In genomic region chr9:128068656-128069221, GRCh38 we compare ENCODE assay signal across 8 cellular contexts. TPM values are rescaled to one million over a fixed set of nuclear protein-coding genes. Genes with fewer than 3 reads are reported as not detected.
DNase-seq lines count a peak whose midpoint lies in the region.

No MANE protein-coding gene starts in this region.

- H3K9ac ChIP-seq in skeletal muscle tissue (ENCODE audit: low read depth in 1 of 3, low read length in 3 of 3), result peak overlapping the region; percentile 76 to 87 (median 81)

- no peak for DNase-seq in activated naive CD4-positive, alpha-beta T cell treated with anti-CD3 and anti-CD28 coated beads, Interleukin-2, amount 10 ng/mL, durations not matched to agents 7 days and 5 days
- DNase-seq in activated naive CD4-positive, alpha-beta T cell (lab: John Stamatoyannopoulos, UW), result no peak
- DNase-seq in SW480 (ENCODE audit: low spot score), result peak; percentile 35
- peak in 41 of 42 donors; percentile 12 to 78 (median 54) for DNase-seq in head of caudate nucleus
- no peak for DNase-seq in NAMALWA (ENCODE audit: low spot score)
- DNase-seq in foreskin melanocyte, result no peak
- no peak for DNase-seq in DMS153 treated with DMSO at 0.1 percent for 48 hours (lab: John Stamatoyannopoulos, UW; ENCODE audit: unreplicated experiment)

- H3K9me3 ChIP-seq in skeletal muscle tissue (ENCODE audit: control insufficient read depth in 3 of 3, low read length in 3 of 3), result no peaks in the 10 kb centered on the region

- H3K4me3 ChIP-seq in skeletal muscle tissue (ENCODE audit: low read length in 3 of 3), result peak overlapping the region; percentile 81 to 99 (median 83)

- peak overlapping the region; percentile 85 for H3K27ac Mint-ChIP-seq in activated naive CD4-positive, alpha-beta T cell treated with anti-CD3 and anti-CD28 coated beads, Interleukin-2, amount 10 ng/mL, durations not matched to agents 7 days and 5 days

- CTCF ChIA-PET in activated naive CD4-positive, alpha-beta T cell treated with anti-CD3 and anti-CD28 coated beads, Interleukin-2, amount 10 ng/mL, durations not matched to agents 7 days and 5 days (lab: Charles Lee), result interaction anchor here (0.7 to 1.7 kb wide), 3 partner anchors 24 to 34 kb away, joined by 3 to 10 read pairs (median 3); no protein-coding TSS in a partner anchor

- peak overlapping the region; percentile 98 for H3K4me3 Mint-ChIP-seq in activated naive CD4-positive, alpha-beta T cell treated with anti-CD3 and anti-CD28 coated beads, Interleukin-2, amount 10 ng/mL, durations not matched to agents 7 days and 5 days

- peaks cover 39% of the 10 kb centered on the region for H3K36me3 Mint-ChIP-seq in activated naive CD4-positive, alpha-beta T cell treated with anti-CD3 and anti-CD28 coated beads, Interleukin-2, amount 10 ng/mL, durations not matched to agents 7 days and 5 days

- peaks cover 41 to 55% (median 45%) of the 10 kb centered on the region in 3 donors for H3K4me1 ChIP-seq in skeletal muscle tissue (ENCODE audit: control insufficient read depth in 3 of 3, insufficient read depth in 3 of 3, low read length in 3 of 3)

- H3K27me3 Mint-ChIP-seq in activated naive CD4-positive, alpha-beta T cell treated with anti-CD3 and anti-CD28 coated beads, Interleukin-2, amount 10 ng/mL, durations not matched to agents 7 days and 5 days, result no peaks in the 10 kb centered on the region

- no peaks in the 10 kb centered on the region for H3K27me3 ChIP-seq in skeletal muscle tissue (ENCODE audit: control insufficient read depth in 3 of 3, insufficient read depth in 3 of 3, low read length in 3 of 3)

- H3K27ac ChIP-seq in skeletal muscle tissue (ENCODE audit: low read depth, low read length), result peak overlapping the region; percentile 81

- no peaks in the 10 kb centered on the region for H3K36me3 ChIP-seq in skeletal muscle tissue (ENCODE audit: control insufficient read depth in 3 of 3, insufficient read depth in 3 of 3, low read length in 3 of 3)

- intact Hi-C loops in head of caudate nucleus (cut with DNase I), result loop anchor here (10.0 kb wide), 1 partner anchor 124 kb away; no protein-coding TSS in a partner anchor

- no peaks in the 10 kb centered on the region for H3K9me3 Mint-ChIP-seq in activated naive CD4-positive, alpha-beta T cell treated with anti-CD3 and anti-CD28 coated beads, Interleukin-2, amount 10 ng/mL, durations not matched to agents 7 days and 5 days

- peaks cover 66% of the 10 kb centered on the region for H3K4me1 Mint-ChIP-seq in activated naive CD4-positive, alpha-beta T cell treated with anti-CD3 and anti-CD28 coated beads, Interleukin-2, amount 10 ng/mL, durations not matched to agents 7 days and 5 days

RNA-seq across cellular contexts. Expression of gene SLC25A25, which starts 0.7 kb away (rescaled TPM):
- total RNA-seq in skeletal muscle tissue, result 13.0 TPM

RNA-seq across cellular contexts. Expression of gene NAIF1, which starts 1.6 kb away (rescaled TPM):
- 8.9 TPM for total RNA-seq in skeletal muscle tissue

RNA-seq across cellular contexts. Expression of gene PTGES2, which starts 58.8 kb away (rescaled TPM):
- total RNA-seq in skeletal muscle tissue, result 47.5 TPM

Comparison
In these comparisons a context has a peak if more than half of its experiments do, and no peak if none do; other contexts are left out.
1. DNase-seq: peak in SW480 (single experiment) and head of caudate nucleus (41 of 42); none in activated naive CD4-positive, alpha-beta T cell treated with anti-CD3 and anti-CD28 coated beads, Interleukin-2, amount 10 ng/mL, durations not matched to agents 7 days and 5 days (single experiment), activated naive CD4-positive, alpha-beta T cell (0 of 4), NAMALWA (single experiment), foreskin melanocyte (single experiment) and DMS153 treated with DMSO at 0.1 percent for 48 hours (single experiment).